17 cellular contexts compared by ENCODE assay signal in genomic region chr14:75880512-75880911, GRCh38.
DNase-seq lines count a peak whose midpoint lies in the region; ATAC-seq and TF ChIP-seq lines count a peak whose summit lies in the region.
"Had no signal": no experiment of that assay in that cellular context is flagged by ENCODE, and none has a peak within 500 bp of the region (broad histone marks: within the 10 kb centered on the region; RNA-seq: fewer than 3 reads in every experiment).

No MANE protein-coding gene starts in this region.

- no peak for ATAC-seq in psoas muscle
- no peak for ATAC-seq in GM21367 (IDR thresholded peaks at IDR 0.05; ENCODE audit: unreplicated experiment)
- ATAC-seq in esophagus mucosa = no peak
- no peak for ATAC-seq in effector memory CD8-positive, alpha-beta T cell (replicated peaks)

- peaks cover 5% of the 10 kb centered on the region for H3K4me1 ChIP-seq in psoas muscle

- H3K4me3 ChIP-seq in choroid plexus epithelial cell (ENCODE audit: low read depth, low read length) = no peak overlapping the region
- H3K4me3 ChIP-seq in psoas muscle = no peak overlapping the region
- H3K4me3 ChIP-seq: thyroid gland had no signal

- H3K36me3 ChIP-seq in psoas muscle (ENCODE audit: insufficient read depth in 1 of 2, low read depth in 1 of 2) = no peaks in the 10 kb centered on the region
- H3K36me3 ChIP-seq: thyroid gland had no signal

- TF ChIP-seq CTCF in choroid plexus epithelial cell (conservative IDR thresholded peaks at IDR 0.05; ENCODE audit: low read depth, low read length) (peak; percentile 17), psoas muscle (IDR thresholded peaks at IDR 0.05) (peak; percentile 6)

- H3K9me3 Mint-ChIP-seq in effector memory CD8-positive, alpha-beta T cell = no peaks in the 10 kb centered on the region
- H3K9me3 Mint-ChIP-seq: activated CD4-positive, alpha-beta T cell treated with anti-CD3 and anti-CD28 coated beads, Interleukin-2, amount 10 ng/mL, durations not matched to agents 24 days and 14 days had no signal

- no peak overlapping the region for H3K27ac Mint-ChIP-seq in effector memory CD8-positive, alpha-beta T cell
- H3K27ac Mint-ChIP-seq: activated CD4-positive, alpha-beta T cell treated with anti-CD3 and anti-CD28 coated beads, Interleukin-2, amount 10 ng/mL, durations not matched to agents 24 days and 14 days had no signal

- no peak overlapping the region for H3K27ac ChIP-seq in psoas muscle
- H3K27ac ChIP-seq: thyroid gland had no signal

- no peaks in the 10 kb centered on the region for H3K27me3 Mint-ChIP-seq in effector memory CD8-positive, alpha-beta T cell
- H3K27me3 Mint-ChIP-seq: activated CD4-positive, alpha-beta T cell treated with anti-CD3 and anti-CD28 coated beads, Interleukin-2, amount 10 ng/mL, durations not matched to agents 24 days and 14 days had no signal

- H3K4me3 Mint-ChIP-seq in effector memory CD8-positive, alpha-beta T cell = no peak overlapping the region
- H3K4me3 Mint-ChIP-seq: activated CD4-positive, alpha-beta T cell treated with anti-CD3 and anti-CD28 coated beads, Interleukin-2, amount 10 ng/mL, durations not matched to agents 24 days and 14 days had no signal

- 95 to 96% (median 96%) methylated on average over 1 of the region's 1 CpG for WGBS in psoas muscle, 3 donors

- peaks cover 0 to 3% of the 10 kb centered on the region in 2 donors for H3K4me1 Mint-ChIP-seq in effector memory CD8-positive, alpha-beta T cell (ENCODE audit: low read depth in 2 of 2)

- H3K36me3 Mint-ChIP-seq in effector memory CD8-positive, alpha-beta T cell (ENCODE audit: insufficient read depth) = peaks cover 6% of the 10 kb centered on the region

- DNase-seq in DMS53 (lab: John Stamatoyannopoulos, UW) = peak; percentile 6
- DNase-seq in DMS53 treated with DMSO at 0.1 percent for 48 hours (lab: John Stamatoyannopoulos, UW; ENCODE audit: unreplicated experiment) = no peak
- DNase-seq in LHCN-M2 (ENCODE audit: low read depth) = peak; percentile 28
- no peak for DNase-seq in choroid plexus epithelial cell (ENCODE audit: low read depth)
- DNase-seq in psoas muscle = no peak
- DNase-seq in effector memory CD8-positive, alpha-beta T cell = no peak
- DNase-seq: activated CD4-positive, alpha-beta T cell treated with anti-CD3 and anti-CD28 coated beads, Interleukin-2, amount 10 ng/mL, durations not matched to agents 24 days and 14 days; activated CD8-positive, alpha-beta memory T cell treated with anti-CD3 and anti-CD28 coated beads, Interleukin-2, amount 50 U/mL, for 48 hours; activated gamma-delta T cell treated with Interleukin-2 at 50 U/mL for 16 hours; amygdala; cerebellar nuclear complex; NCI-H1417 treated with DMSO at 0.1 percent for 48 hours; NCI-H2171; NCI-H69; thyroid gland had no signal

- H3K9me3 ChIP-seq in psoas muscle = no peaks in the 10 kb centered on the region
- H3K9me3 ChIP-seq: thyroid gland had no signal

- intact Hi-C loops in psoas muscle (cut with DNase I) = loop anchor here in 1 of 2 donors (5.0 kb wide), 1 partner anchor 38 kb away; no protein-coding TSS in a partner anchor

- H3K27me3 ChIP-seq in psoas muscle (ENCODE audit: insufficient read depth in 3 of 3, low read length in 2 of 3) = no peaks in the 10 kb centered on the region
- H3K27me3 ChIP-seq: thyroid gland had no signal

Comparison
In these comparisons a context has a peak if more than half of its experiments do, and no peak if none do; other contexts are left out.
1. DNase-seq: peak in DMS53 (single experiment) and LHCN-M2 (single experiment); none in DMS53 treated with DMSO at 0.1 percent for 48 hours (single experiment), choroid plexus epithelial cell (single experiment), psoas muscle (0 of 2) and effector memory CD8-positive, alpha-beta T cell (0 of 3).